23 cellular contexts compared by ENCODE assay signal in the genomic region with DNA sequence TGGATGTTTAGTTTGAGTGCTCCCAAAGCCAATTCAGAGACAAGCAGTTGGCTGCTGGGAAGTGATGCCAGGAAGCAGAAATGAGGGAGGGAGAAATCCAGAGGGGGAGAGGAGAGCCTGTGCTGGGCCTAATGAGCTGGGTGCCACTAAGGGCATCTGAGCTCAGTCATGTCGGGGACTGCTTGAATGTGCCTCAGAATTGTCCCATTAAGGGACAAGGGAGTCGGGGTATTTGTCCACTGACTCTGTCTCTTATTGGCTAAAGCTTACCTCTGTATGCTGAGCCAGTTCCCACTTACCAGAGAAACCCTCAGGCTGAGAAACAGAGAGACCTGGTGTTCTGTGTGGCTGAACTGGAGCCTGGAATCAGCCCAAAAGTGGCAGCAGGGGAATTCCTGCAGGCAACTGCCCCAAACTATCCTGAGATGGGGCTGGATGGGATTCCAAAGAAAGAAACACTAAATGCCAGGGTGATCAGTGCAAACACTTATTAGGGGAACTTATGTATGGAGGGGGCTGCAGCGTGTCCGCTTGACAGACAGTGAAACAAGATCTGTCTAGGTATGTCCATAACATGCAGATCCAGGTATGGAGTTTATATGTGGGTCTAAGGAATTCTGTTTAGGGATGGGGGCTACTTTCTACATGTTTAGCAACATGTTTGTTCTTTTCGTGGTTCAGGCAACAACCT. TPM values are rescaled to one million over a fixed set of nuclear protein-coding genes. Genes with fewer than 3 reads are reported as not detected.
DNase-seq lines count a peak whose midpoint lies in the region; ATAC-seq and TF ChIP-seq lines count a peak whose summit lies in the region.
"Had no signal": no experiment of that assay in that cellular context is flagged by ENCODE, and none has a peak within 500 bp of the region (broad histone marks: within the 10 kb centered on the region; RNA-seq: fewer than 3 reads in every experiment).

No MANE protein-coding gene starts in this region.

- no peak overlapping the region for H3K4me3 Mint-ChIP-seq in neural crest cell
- H3K4me3 Mint-ChIP-seq: activated T-helper 17 cell treated with anti-CD3 and anti-CD28 coated beads, Interleukin-2, amount 50 U/mL, for 72 hours; CD14-positive monocyte; dendritic cell treated with granulocyte-macrophage colony-stimulating factor and Interleukin-4, amounts not matched to agents 40 ng/mL and 50 ng/mL, for 4 days; memory B cell; natural killer cell treated with Interleukin-12 subunit alpha and Interleukin-12 subunit beta and Interleukin-15 and Interleukin-18, amount 100 ng/mL, for 72 hours; T-helper 1 cell treated with Interleukin-12 subunit alpha and Interleukin-12 subunit beta and Interleukin-4 antibody, amounts not matched to agents 30 μg/mL and 1 μg/mL, for 36 hours had no signal

- intact Hi-C loops in Right ventricle myocardium superior (cut with DNase I) (no loop called here), aorta (cut with DNase I) (loop anchor here in 1 of 2 donors (10.0 kb wide), 1 partner anchor 501 kb away; the partner anchor contains the start of gene THRB)

- peak; percentile 32 for ATAC-seq in Right ventricle myocardium superior (ENCODE audit: poor library complexity)
- peak; percentile 44 for ATAC-seq in aorta (ENCODE audit: low FRiP score)
- no peak for ATAC-seq in HG03378 (IDR thresholded peaks at IDR 0.05; ENCODE audit: unreplicated experiment)
- ATAC-seq: activated T-helper 17 cell treated with anti-CD3 and anti-CD28 coated beads, Interleukin-2, amount 50 U/mL, for 72 hours; foreskin keratinocyte had no signal

- TF ChIP-seq CTCF in right atrium auricular region (IDR thresholded peaks at IDR 0.05) = no peak
- no peak for TF ChIP-seq CTCF in neural crest cell (conservative IDR thresholded peaks at IDR 0.05)

- no peaks in the 10 kb centered on the region for H3K36me3 Mint-ChIP-seq in neural crest cell (ENCODE audit: low read depth)
- H3K36me3 Mint-ChIP-seq: CD14-positive monocyte; memory B cell; natural killer cell treated with Interleukin-12 subunit alpha and Interleukin-12 subunit beta and Interleukin-15 and Interleukin-18, amount 100 ng/mL, for 72 hours had no signal

- H3K4me1 Mint-ChIP-seq in neural crest cell = peaks cover 42% of the 10 kb centered on the region
- H3K4me1 Mint-ChIP-seq: activated T-helper 17 cell treated with anti-CD3 and anti-CD28 coated beads, Interleukin-2, amount 50 U/mL, for 72 hours had no signal

- no peaks in the 10 kb centered on the region for H3K27me3 Mint-ChIP-seq in neural crest cell (ENCODE audit: low read depth)
- H3K27me3 Mint-ChIP-seq: activated T-helper 17 cell treated with anti-CD3 and anti-CD28 coated beads, Interleukin-2, amount 50 U/mL, for 72 hours; memory B cell; natural killer cell treated with Interleukin-12 subunit alpha and Interleukin-12 subunit beta and Interleukin-15 and Interleukin-18, amount 100 ng/mL, for 72 hours had no signal

- H3K36me3 ChIP-seq in right atrium auricular region (no peaks in the 10 kb centered on the region), aorta (ENCODE audit: control insufficient read depth in 1 of 2, insufficient read depth in 2 of 2, low read length in 1 of 2) (no peaks in the 10 kb centered on the region)
- H3K36me3 ChIP-seq: breast epithelium, HAP-1 had no signal

- H3K9me3 ChIP-seq in right atrium auricular region (no peaks in the 10 kb centered on the region), aorta (ENCODE audit: control insufficient read depth, low read length) (no peaks in the 10 kb centered on the region)
- H3K9me3 ChIP-seq: breast epithelium, HAP-1 had no signal

- H3K27ac ChIP-seq in right atrium auricular region = no peak overlapping the region
- peak overlapping the region in 1 of 2 donors; percentile 91 for H3K27ac ChIP-seq in aorta (ENCODE audit: low read depth in 1 of 2, low read length in 2 of 2)
- H3K27ac ChIP-seq: breast epithelium, epithelial cell of prostate, foreskin keratinocyte, KMS-11 had no signal

- no peaks in the 10 kb centered on the region for H3K9me3 Mint-ChIP-seq in neural crest cell
- H3K9me3 Mint-ChIP-seq: activated T-helper 17 cell treated with anti-CD3 and anti-CD28 coated beads, Interleukin-2, amount 50 U/mL, for 72 hours; CD14-positive monocyte; dendritic cell treated with granulocyte-macrophage colony-stimulating factor and Interleukin-4, amounts not matched to agents 40 ng/mL and 50 ng/mL, for 4 days; memory B cell; natural killer cell treated with Interleukin-12 subunit alpha and Interleukin-12 subunit beta and Interleukin-15 and Interleukin-18, amount 100 ng/mL, for 72 hours; T-helper 1 cell treated with Interleukin-12 subunit alpha and Interleukin-12 subunit beta and Interleukin-4 antibody, amounts not matched to agents 30 μg/mL and 1 μg/mL, for 36 hours had no signal

- H3K27me3 ChIP-seq in right atrium auricular region = no peaks in the 10 kb centered on the region
- H3K27me3 ChIP-seq in aorta (ENCODE audit: control insufficient read depth in 1 of 2, insufficient read depth in 2 of 2, low read length in 1 of 2) = no peaks in the 10 kb centered on the region
- H3K27me3 ChIP-seq: breast epithelium, foreskin keratinocyte had no signal

- no peak overlapping the region for H3K4me3 ChIP-seq in right atrium auricular region
- no peak overlapping the region for H3K4me3 ChIP-seq in aorta (ENCODE audit: low read length in 2 of 2)
- H3K4me3 ChIP-seq: breast epithelium, HAP-1 had no signal

- 19 to 26% methylated on average over 5 of the region's 5 CpGs for WGBS in aorta, 2 donors

- DNase-seq in Right ventricle myocardium superior (no peak), right atrium auricular region (ENCODE audit: low spot score) (no peak), globus pallidus (ENCODE audit: low spot score) (peak; percentile 46), neural crest cell (ENCODE audit: low read depth, low spot score) (no peak), aorta (no peak), NCI-H774 (lab: John Stamatoyannopoulos, UW) (no peak), inferior parietal cortex (ENCODE audit: extremely low spot score) (no peak)
- DNase-seq: activated CD4-positive, alpha-beta T cell treated with anti-CD3 and anti-CD28 coated beads for 48 hours; foreskin keratinocyte; kidney; NCI-H1092; NCI-H2029 treated with DMSO at 0.1 percent for 48 hours had no signal

- peak overlapping the region; percentile 32 for H3K27ac Mint-ChIP-seq in neural crest cell (ENCODE audit: unreplicated experiment)
- H3K27ac Mint-ChIP-seq: activated T-helper 17 cell treated with anti-CD3 and anti-CD28 coated beads, Interleukin-2, amount 50 U/mL, for 72 hours; CD14-positive monocyte; dendritic cell treated with granulocyte-macrophage colony-stimulating factor and Interleukin-4, amounts not matched to agents 40 ng/mL and 50 ng/mL, for 4 days; memory B cell; natural killer cell treated with Interleukin-12 subunit alpha and Interleukin-12 subunit beta and Interleukin-15 and Interleukin-18, amount 100 ng/mL, for 72 hours; T-helper 1 cell treated with Interleukin-12 subunit alpha and Interleukin-12 subunit beta and Interleukin-4 antibody, amounts not matched to agents 30 μg/mL and 1 μg/mL, for 36 hours had no signal

- H3K4me1 ChIP-seq in right atrium auricular region (peaks cover 0 to 24% of the 10 kb centered on the region in 2 donors), aorta (ENCODE audit: control insufficient read depth in 1 of 2, insufficient read depth in 2 of 2, low read length in 2 of 2) (peaks cover 0 to 13% of the 10 kb centered on the region in 2 donors)
- H3K4me1 ChIP-seq: breast epithelium, foreskin keratinocyte had no signal

RNA-seq across cellular contexts. Expression of gene NR1D2, which starts 48.6 kb away (rescaled TPM):
- total RNA-seq in Right ventricle myocardium superior (47.1 TPM), right atrium auricular region (10 to 100 TPM; 15.8 to 27.7 TPM), neural crest cell (8.6 and 10.0 TPM in 2 replicates), aorta (10 to 100 TPM; 26.9 to 61.1 TPM)
- polyA plus RNA-seq in aorta = 10 to 100 TPM; 16.3 to 18.4 TPM
